8 cellular contexts compared by ENCODE assay signal in genomic region chr22:26672590-26673468, GRCh38. TPM values are rescaled to one million over a fixed set of nuclear protein-coding genes. Genes with fewer than 3 reads are reported as not detected.
DNase-seq lines count a peak whose midpoint lies in the region; ATAC-seq, FAIRE-seq and TF ChIP-seq lines count a peak whose summit lies in the region.

No MANE protein-coding gene starts in this region.

- no peaks in the 10 kb centered on the region for H3K27me3 Mint-ChIP-seq in central memory CD8-positive, alpha-beta T cell

- TF ChIP-seq CTCF in AG09309 (IDR thresholded peaks at IDR 0.05; ENCODE audit: control insufficient read depth, insufficient read depth, low read depth, low read length, missing control alignments) (peak; percentile 61), keratinocyte (optimal IDR thresholded peaks at IDR 0.05 in 1 of 3, IDR thresholded peaks at IDR 0.05 in 1 of 3, conservative IDR thresholded peaks at IDR 0.05 in 1 of 3; ENCODE audit: extremely low read depth in 1 of 3, insufficient read depth in 2 of 3, low read length in 3 of 3) (peak; percentile 56 to 66 (median 62))

- peak overlapping the region; percentile 88 for H2AFZ ChIP-seq in keratinocyte (ENCODE audit: control insufficient read depth, low read length)

- H3K9me3 Mint-ChIP-seq in central memory CD8-positive, alpha-beta T cell = no peaks in the 10 kb centered on the region

- peak overlapping the region; percentile 99 for H3K27ac Mint-ChIP-seq in central memory CD8-positive, alpha-beta T cell (ENCODE audit: low read depth)

- peaks cover 0 to 1% of the 10 kb centered on the region in 2 experiments for H3K36me3 ChIP-seq in keratinocyte (ENCODE audit: control insufficient read depth in 2 of 2, extremely low read depth in 1 of 2, insufficient read depth in 2 of 2, low read length in 2 of 2)

- peak overlapping the region; percentile 100 for H3K27ac ChIP-seq in keratinocyte (ENCODE audit: control insufficient read depth, insufficient read depth, low read length)

- peak; percentile 83 for DNase-seq in AG09309 (ENCODE audit: low read depth)
- peak; percentile 96 for DNase-seq in NCI-H345 treated with DMSO at 0.1 percent for 48 hours (lab: John Stamatoyannopoulos, UW; ENCODE audit: unreplicated experiment)
- DNase-seq in activated CD4-positive, CD25-positive, alpha-beta regulatory T cell treated with anti-CD3 and anti-CD28 coated beads, Interleukin-2, amount 50 U/mL, for 16 hours (ENCODE audit: low read depth, low spot score) = peak; percentile 86
- DNase-seq in central memory CD8-positive, alpha-beta T cell (ENCODE audit: low spot score in 2 of 2) = peak; percentile 80 to 95
- DNase-seq in keratinocyte (ENCODE audit: low read depth, low spot score) = peak; percentile 88
- DNase-seq in stimulated activated CD4-positive, alpha-beta T cell treated with anti-CD3 and anti-CD28 coated beads, Interleukin-12 subunit alpha, Interleukin-12 subunit beta, amount 100 ng/mL, for 48 hours (ENCODE audit: low read depth in 2 of 3, low spot score in 1 of 3) = peak; percentile 86 to 93 (median 90)

- peak overlapping the region; percentile 99 for H3K4me2 ChIP-seq in keratinocyte (ENCODE audit: control insufficient read depth, extremely low read depth, insufficient read depth, low read depth, low read length)

- H3K4me1 ChIP-seq in keratinocyte (ENCODE audit: control insufficient read depth, extremely low read depth, insufficient read depth, low read length) = peaks cover 37% of the 10 kb centered on the region

- peak; percentile 92 for FAIRE-seq in keratinocyte (lab: Jason Lieb, UNC)

- no peaks in the 10 kb centered on the region for H3K9me3 ChIP-seq in keratinocyte (ENCODE audit: control insufficient read depth, low read depth, low read length)

- peak overlapping the region; percentile 100 for H3K9ac ChIP-seq in keratinocyte (ENCODE audit: control insufficient read depth, extremely low read depth, insufficient read depth, low read length)

- peaks cover 79% of the 10 kb centered on the region for H3K4me1 Mint-ChIP-seq in central memory CD8-positive, alpha-beta T cell

- peak overlapping the region; percentile 95 for H3K4me3 Mint-ChIP-seq in central memory CD8-positive, alpha-beta T cell

- peak overlapping the region; percentile 74 for H3K4me3 ChIP-seq in AG09309 (ENCODE audit: control insufficient read depth, low read depth, low read length)
- H3K4me3 ChIP-seq in keratinocyte (ENCODE audit: control insufficient read depth in 2 of 3, extremely low read depth in 1 of 3, insufficient read depth in 2 of 3, low read depth in 1 of 3, low read length in 3 of 3) = peak overlapping the region; percentile 55 to 98 (median 97)

- peaks cover 37% of the 10 kb centered on the region for H3K36me3 Mint-ChIP-seq in central memory CD8-positive, alpha-beta T cell (ENCODE audit: insufficient read depth)

- ATAC-seq in GM18873 (IDR thresholded peaks at IDR 0.05; ENCODE audit: low FRiP score, unreplicated experiment) (peak; percentile 57), HG03135 (IDR thresholded peaks at IDR 0.05; ENCODE audit: unreplicated experiment) (peak; percentile 56)
- peak; percentile 74 for ATAC-seq in central memory CD8-positive, alpha-beta T cell (replicated peaks; ENCODE audit: extremely low read depth, poor library complexity, severe bottlenecking)

- dilution Hi-C loops in keratinocyte (cut with MboI; ENCODE audit: extremely low pct_ligation_motif_present, low sequenced_read_pairs) = no loop called here

- no peaks in the 10 kb centered on the region for H4K20me1 ChIP-seq in keratinocyte (ENCODE audit: control insufficient read depth, extremely low read depth, insufficient read depth, low read length)

- H3K27me3 ChIP-seq in keratinocyte (ENCODE audit: control insufficient read depth, extremely low read depth, insufficient read depth, low read length) = no peaks in the 10 kb centered on the region

- H3K79me2 ChIP-seq in keratinocyte (ENCODE audit: control insufficient read depth, insufficient read depth, low read length) = peaks cover 24% of the 10 kb centered on the region

- H3K9me1 ChIP-seq in keratinocyte (ENCODE audit: control insufficient read depth, extremely low read depth, insufficient read depth, low read length) = peaks cover 5% of the 10 kb centered on the region

RNA-seq across cellular contexts. Expression of gene MIAT, which starts 15.4 kb away (rescaled TPM):
- 0.01 to 0.04 TPM (median 0.02 TPM) in 3 replicates for polyA plus RNA-seq in keratinocyte
- 0.12 TPM for polyA plus RNA-seq in keratinocyte (2011; ENCODE audit: low read depth)
- not detected in 2 replicates for polyA plus RNA-seq in keratinocyte (2011; cell fraction: cytosol; rRNA removed)
- 0.16 and 0.17 TPM in 2 replicates for polyA plus RNA-seq in keratinocyte (2011; cell fraction: nucleus; rRNA removed)
- 0.03 and 0.11 TPM in 2 replicates for polyA plus RNA-seq in keratinocyte (2012; ENCODE audit: low replicate concordance)
- polyA minus RNA-seq in keratinocyte = 0.23 to 0.61 TPM (median 0.52 TPM) in 3 replicates
- not detected for polyA minus RNA-seq in keratinocyte (2011; cell fraction: cytosol; rRNA and poly(A)+ RNA removed)
- polyA minus RNA-seq in keratinocyte (2011; cell fraction: nucleus; rRNA and poly(A)+ RNA removed) = 0.42 and 0.54 TPM in 2 replicates

RNA-seq across cellular contexts. Expression of gene CRYBA4, which starts 51.1 kb away (rescaled TPM):
- not detected in 3 replicates for polyA plus RNA-seq in keratinocyte
- polyA plus RNA-seq in keratinocyte (2011; ENCODE audit: low read depth) = not detected
- polyA plus RNA-seq in keratinocyte (2011; cell fraction: cytosol; rRNA removed) = not detected in 2 replicates
- polyA plus RNA-seq in keratinocyte (2011; cell fraction: nucleus; rRNA removed) = not detected in 2 replicates
- polyA plus RNA-seq in keratinocyte (2012; ENCODE audit: low replicate concordance) = not detected in 2 replicates
- polyA minus RNA-seq in keratinocyte = not detected in 3 replicates
- polyA minus RNA-seq in keratinocyte (2011; cell fraction: cytosol; rRNA and poly(A)+ RNA removed) = not detected
- polyA minus RNA-seq in keratinocyte (2011; cell fraction: nucleus; rRNA and poly(A)+ RNA removed) = not detected in 2 replicates

RNA-seq across cellular contexts. Expression of gene CRYBB1, which starts 55.0 kb away (rescaled TPM):
- polyA plus RNA-seq in keratinocyte = not detected in 3 replicates
- polyA plus RNA-seq in keratinocyte (2011; ENCODE audit: low read depth) = not detected
- not detected in 2 replicates for polyA plus RNA-seq in keratinocyte (2011; cell fraction: cytosol; rRNA removed)
- not detected in 2 replicates for polyA plus RNA-seq in keratinocyte (2011; cell fraction: nucleus; rRNA removed)
- not detected in 2 replicates for polyA plus RNA-seq in keratinocyte (2012; ENCODE audit: low replicate concordance)
- polyA minus RNA-seq in keratinocyte = not detected in 3 replicates
- not detected for polyA minus RNA-seq in keratinocyte (2011; cell fraction: cytosol; rRNA and poly(A)+ RNA removed)
- polyA minus RNA-seq in keratinocyte (2011; cell fraction: nucleus; rRNA and poly(A)+ RNA removed) = not detected in 2 replicates

Comparison
In these comparisons a context has a peak if more than half of its experiments do, and no peak if none do; other contexts are left out.
1. Peak in every context shown above with its lines: DNase-seq, ATAC-seq, H3K4me3 ChIP-seq and H3K27ac ChIP-seq.